Comparison of ENCODE assay signal across 8 cellular contexts in the genomic region with DNA sequence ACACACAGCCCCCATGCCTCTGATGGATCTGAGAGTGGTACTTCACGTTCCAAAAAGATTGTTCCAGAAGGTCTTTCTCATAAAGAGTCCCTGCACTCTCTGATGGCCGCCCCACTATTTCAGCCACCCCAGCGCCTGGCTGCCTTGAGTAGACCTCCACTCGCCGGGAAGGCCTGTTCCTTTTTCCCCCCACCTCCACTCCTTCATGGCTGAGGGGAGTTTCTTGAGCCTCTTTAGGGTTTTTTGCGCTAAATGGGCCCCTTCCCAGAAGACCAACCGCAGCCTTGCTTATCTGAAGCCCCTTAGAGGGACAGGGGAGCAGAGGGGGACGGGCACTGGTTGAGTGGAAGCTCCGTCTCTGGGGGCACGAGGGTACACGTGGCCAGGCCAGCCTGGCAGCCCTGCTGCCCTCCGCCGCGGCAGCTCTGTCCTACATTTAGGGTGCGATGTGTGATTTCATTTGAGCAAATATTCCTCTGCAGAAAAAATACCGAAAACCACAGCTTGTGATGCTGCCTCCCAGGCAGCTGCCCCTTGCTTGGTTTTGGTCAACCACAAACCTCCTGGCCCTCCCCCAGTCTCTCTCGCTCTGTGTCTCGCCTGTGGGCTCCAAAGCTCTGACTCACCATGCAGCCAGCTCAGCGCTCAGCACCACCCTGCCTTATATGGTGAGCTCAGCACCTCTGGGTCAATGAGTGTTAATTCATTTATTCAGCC.
A peak's percentile ranks its signal among the peaks of the same experiment; 100 is the strongest.
DNase-seq lines count a peak whose midpoint lies in the region; ATAC-seq and TF ChIP-seq lines count a peak whose summit lies in the region.

No MANE protein-coding gene starts in this region.

- peaks cover 53% of the 10 kb centered on the region for H3K4me1 ChIP-seq in OCI-LY3 (ENCODE audit: low read length)

- peak overlapping the region; percentile 71 for H3K4me2 ChIP-seq in OCI-LY3 (ENCODE audit: low read length)

- H3K27me3 Mint-ChIP-seq in type B pancreatic cell: no peaks in the 10 kb centered on the region

- H3K36me3 ChIP-seq in OCI-LY3 (replicated peaks; ENCODE audit: low read depth, low read length): no peaks in the 10 kb centered on the region

- no peaks in the 10 kb centered on the region for H3K27me3 ChIP-seq in OCI-LY3 (ENCODE audit: low read depth, low read length)

- ATAC-seq in HG03064 (IDR thresholded peaks at IDR 0.05; ENCODE audit: low read depth, unreplicated experiment): peak; percentile 99
- ATAC-seq in omental fat pad (ENCODE audit: low FRiP score): peak; percentile 97

- no peaks in the 10 kb centered on the region for H3K79me2 ChIP-seq in OCI-LY3 (ENCODE audit: low read length)

- peak overlapping the region; percentile 78 for H3K9ac ChIP-seq in OCI-LY3 (ENCODE audit: low read length)

- peak overlapping the region; percentile 49 for H3K4me3 ChIP-seq in OCI-LY3 (ENCODE audit: low read length)

- peak overlapping the region; percentile 88 for H3K27ac Mint-ChIP-seq in type B pancreatic cell

- DNase-seq in NCI-H2029 (lab: John Stamatoyannopoulos, UW) (peak; percentile 36), NCI-H2029 treated with DMSO at 0.1 percent for 48 hours (lab: John Stamatoyannopoulos, UW) (no peak), fibroblast of gingiva (ENCODE audit: low read depth) (peak; percentile 90), omental fat pad (ENCODE audit: low spot score) (peak; percentile 35), type B pancreatic cell (ENCODE audit: extremely low spot score, unreplicated experiment) (no peak)
- peak; percentile 61 for DNase-seq in activated T-cell treated with anti-CD3 and anti-CD28 coated beads, Interleukin-2, amount 50 U/mL, for 1 hour

- peaks cover 8% of the 10 kb centered on the region for H3K36me3 Mint-ChIP-seq in type B pancreatic cell

- no peaks in the 10 kb centered on the region for H4K20me1 ChIP-seq in OCI-LY3 (ENCODE audit: insufficient read depth, low read length)

- no peak for TF ChIP-seq CTCF in OCI-LY3 (IDR thresholded peaks at IDR 0.05; ENCODE audit: low read depth, low read length)
- no peak for TF ChIP-seq CTCF in omental fat pad (IDR thresholded peaks at IDR 0.05)
- no peak for TF ChIP-seq CTCF in type B pancreatic cell (conservative IDR thresholded peaks at IDR 0.05)

- H3K4me3 Mint-ChIP-seq in type B pancreatic cell: no peak overlapping the region

- peaks cover 41% of the 10 kb centered on the region for H3K4me1 Mint-ChIP-seq in type B pancreatic cell (ENCODE audit: unreplicated experiment)

- no peaks in the 10 kb centered on the region for H3K9me3 ChIP-seq in OCI-LY3 (ENCODE audit: insufficient read depth, low read length)

- peak overlapping the region; percentile 91 for H3K27ac ChIP-seq in OCI-LY3 (ENCODE audit: low read length)

- peak overlapping the region; percentile 37; the same call in 1 of the 2 replicates for H2AFZ ChIP-seq in OCI-LY3 (ENCODE audit: low read depth, low read length)

- H3K9me3 Mint-ChIP-seq in type B pancreatic cell: no peaks in the 10 kb centered on the region

Comparison
In these comparisons a context has a peak if more than half of its experiments do, and no peak if none do; other contexts are left out.
1. DNase-seq: peak in NCI-H2029 (single experiment), activated T-cell treated with anti-CD3 and anti-CD28 coated beads, Interleukin-2, amount 50 U/mL, for 1 hour (single experiment), fibroblast of gingiva (single experiment) and omental fat pad (single experiment); none in NCI-H2029 treated with DMSO at 0.1 percent for 48 hours (single experiment) and type B pancreatic cell (single experiment).